Comparison of ENCODE assay signal across 7 cellular contexts in genomic region chr5:114940709-114941108, GRCh38.
"Had no signal": no experiment of that assay in that cellular context is flagged by ENCODE, and none has a peak within 500 bp of the region (broad histone marks: within the 10 kb centered on the region; RNA-seq: fewer than 3 reads in every experiment).

No MANE protein-coding gene starts in this region.

- H3K9ac ChIP-seq: KMS-11 had no signal

- H3K4me2 ChIP-seq: KMS-11 had no signal

- FAIRE-seq: HTR-8/SVneo had no signal

- DNase-seq: Karpas-422, Kasumi-1, KBM-7, KG1 had no signal

- H3K27ac ChIP-seq: HL-60, KMS-11 had no signal
